30 cellular contexts compared by ENCODE assay signal in genomic region chr4:69970071-69970470, GRCh38. TPM values are rescaled to one million over a fixed set of nuclear protein-coding genes. Genes with fewer than 3 reads are reported as not detected.
"Had no signal": no experiment of that assay in that cellular context is flagged by ENCODE, and none has a peak within 500 bp of the region (broad histone marks: within the 10 kb centered on the region; RNA-seq: fewer than 3 reads in every experiment).

No MANE protein-coding gene starts in this region.

- H3K4me1 ChIP-seq: ascending aorta, esophagus squamous epithelium, heart right ventricle, left lung, parathyroid adenoma, stomach, suprapubic skin, tibial nerve had no signal

- H3K4me3 ChIP-seq: ascending aorta, coronary artery, esophagus squamous epithelium, heart right ventricle, left lung, stomach, suprapubic skin, tibial nerve had no signal

- H3K27me3 ChIP-seq: ascending aorta, esophagus squamous epithelium, heart right ventricle, left lung, neutrophil, stomach, suprapubic skin, tibial nerve had no signal

- H3K36me3 ChIP-seq: ascending aorta, esophagus squamous epithelium, heart right ventricle, left lung, neutrophil, stomach, suprapubic skin, tibial nerve had no signal

- H3K79me2 ChIP-seq: parathyroid adenoma had no signal

- H3K9ac ChIP-seq: parathyroid adenoma had no signal

- H3K27ac ChIP-seq: ascending aorta, coronary artery, esophagus squamous epithelium, heart right ventricle, left lung, neutrophil, parathyroid adenoma, stomach, suprapubic skin, tibial nerve, VCaP had no signal

- H3K9me3 ChIP-seq: ascending aorta, esophagus squamous epithelium, heart right ventricle, left lung, neutrophil, stomach, suprapubic skin, tibial nerve had no signal

- DNase-seq: activated CD4-positive, alpha-beta memory T cell treated with anti-CD3 and anti-CD28 coated beads, Interleukin-2, amount 10 ng/mL, durations not matched to agents 7 days and 5 days; activated CD4-positive, alpha-beta T cell treated with anti-CD3 and anti-CD28 coated beads, Interleukin-2, amount 10 ng/mL, durations not matched to agents 24 days and 14 days; activated gamma-delta T cell; activated naive CD4-positive, alpha-beta T cell treated with anti-CD3 and anti-CD28 coated beads, Interleukin-2, amount 50 U/mL, for 16 hours; activated T-cell treated with anti-CD3 and anti-CD28 coated beads for 4 hours; endodermal cell; esophagus squamous epithelium; foreskin fibroblast; heart right ventricle; left lung; midbrain; small intestine; stimulated activated CD4-positive, alpha-beta T cell treated with anti-CD3 and anti-CD28 coated beads, Interleukin-2, amount 100 ng/mL, for 24 hours; stomach; SW 1271; T-helper 17 cell had no signal

- H2AFZ ChIP-seq: parathyroid adenoma had no signal

RNA-seq across cellular contexts. Expression of gene CSN2, which starts 4.5 kb away (rescaled TPM):
- total RNA-seq: activated CD4-positive, alpha-beta memory T cell treated with anti-CD3 and anti-CD28 coated beads, Interleukin-2, amount 10 ng/mL, durations not matched to agents 7 days and 5 days; activated CD4-positive, alpha-beta T cell treated with anti-CD3 and anti-CD28 coated beads, Interleukin-2, amount 10 ng/mL, durations not matched to agents 24 days and 14 days; activated T-helper 1 cell treated with anti-CD3 and anti-CD28 coated beads, Interleukin-12 subunit alpha, Interleukin-12 subunit beta, Interleukin-2, Interleukin-4 antibody, amounts not matched to agents 30 ng/mL and 10 ng/mL and 1 ng/mL, durations not matched to agents 14 hours and 24 hours and 36 hours; ascending aorta; bronchial epithelial cell; endodermal cell; esophagus squamous epithelium; heart right ventricle; kidney epithelial cell; left lung; pulmonary artery endothelial cell; sciatic nerve; stomach; suprapubic skin; T-helper 17 cell; tibial nerve; urinary bladder had no signal
- polyA plus RNA-seq: adipose tissue, heart right ventricle, stomach, urinary bladder had no signal

RNA-seq across cellular contexts. Expression of gene STATH, which starts 25.7 kb away (rescaled TPM):
- total RNA-seq: activated CD4-positive, alpha-beta memory T cell treated with anti-CD3 and anti-CD28 coated beads, Interleukin-2, amount 10 ng/mL, durations not matched to agents 7 days and 5 days; activated CD4-positive, alpha-beta T cell treated with anti-CD3 and anti-CD28 coated beads, Interleukin-2, amount 10 ng/mL, durations not matched to agents 24 days and 14 days; activated T-helper 1 cell treated with anti-CD3 and anti-CD28 coated beads, Interleukin-12 subunit alpha, Interleukin-12 subunit beta, Interleukin-2, Interleukin-4 antibody, amounts not matched to agents 30 ng/mL and 10 ng/mL and 1 ng/mL, durations not matched to agents 14 hours and 24 hours and 36 hours; ascending aorta; bronchial epithelial cell; endodermal cell; esophagus squamous epithelium; heart right ventricle; kidney epithelial cell; left lung; pulmonary artery endothelial cell; sciatic nerve; stomach; suprapubic skin; T-helper 17 cell; tibial nerve; urinary bladder had no signal
- polyA plus RNA-seq: adipose tissue, heart right ventricle, small intestine, stomach, urinary bladder had no signal

RNA-seq across cellular contexts. Expression of gene CSN1S1, which starts 39.2 kb away (rescaled TPM):
- total RNA-seq: activated CD4-positive, alpha-beta memory T cell treated with anti-CD3 and anti-CD28 coated beads, Interleukin-2, amount 10 ng/mL, durations not matched to agents 7 days and 5 days; activated CD4-positive, alpha-beta T cell treated with anti-CD3 and anti-CD28 coated beads, Interleukin-2, amount 10 ng/mL, durations not matched to agents 24 days and 14 days; activated T-helper 1 cell treated with anti-CD3 and anti-CD28 coated beads, Interleukin-12 subunit alpha, Interleukin-12 subunit beta, Interleukin-2, Interleukin-4 antibody, amounts not matched to agents 30 ng/mL and 10 ng/mL and 1 ng/mL, durations not matched to agents 14 hours and 24 hours and 36 hours; ascending aorta; bronchial epithelial cell; endodermal cell; esophagus squamous epithelium; heart right ventricle; kidney epithelial cell; left lung; pulmonary artery endothelial cell; sciatic nerve; stomach; suprapubic skin; T-helper 17 cell; urinary bladder had no signal
- polyA plus RNA-seq: small intestine had no signal

RNA-seq across cellular contexts. Expression of gene HTN3, which starts 58.2 kb away (rescaled TPM):
- total RNA-seq: activated CD4-positive, alpha-beta memory T cell treated with anti-CD3 and anti-CD28 coated beads, Interleukin-2, amount 10 ng/mL, durations not matched to agents 7 days and 5 days; activated CD4-positive, alpha-beta T cell treated with anti-CD3 and anti-CD28 coated beads, Interleukin-2, amount 10 ng/mL, durations not matched to agents 24 days and 14 days; activated T-helper 1 cell treated with anti-CD3 and anti-CD28 coated beads, Interleukin-12 subunit alpha, Interleukin-12 subunit beta, Interleukin-2, Interleukin-4 antibody, amounts not matched to agents 30 ng/mL and 10 ng/mL and 1 ng/mL, durations not matched to agents 14 hours and 24 hours and 36 hours; ascending aorta; bronchial epithelial cell; endodermal cell; esophagus squamous epithelium; heart right ventricle; kidney epithelial cell; left lung; pulmonary artery endothelial cell; sciatic nerve; stomach; suprapubic skin; T-helper 17 cell; tibial nerve; urinary bladder had no signal
- polyA plus RNA-seq: adipose tissue, heart right ventricle, small intestine, stomach, urinary bladder had no signal
